In the genomic region with DNA sequence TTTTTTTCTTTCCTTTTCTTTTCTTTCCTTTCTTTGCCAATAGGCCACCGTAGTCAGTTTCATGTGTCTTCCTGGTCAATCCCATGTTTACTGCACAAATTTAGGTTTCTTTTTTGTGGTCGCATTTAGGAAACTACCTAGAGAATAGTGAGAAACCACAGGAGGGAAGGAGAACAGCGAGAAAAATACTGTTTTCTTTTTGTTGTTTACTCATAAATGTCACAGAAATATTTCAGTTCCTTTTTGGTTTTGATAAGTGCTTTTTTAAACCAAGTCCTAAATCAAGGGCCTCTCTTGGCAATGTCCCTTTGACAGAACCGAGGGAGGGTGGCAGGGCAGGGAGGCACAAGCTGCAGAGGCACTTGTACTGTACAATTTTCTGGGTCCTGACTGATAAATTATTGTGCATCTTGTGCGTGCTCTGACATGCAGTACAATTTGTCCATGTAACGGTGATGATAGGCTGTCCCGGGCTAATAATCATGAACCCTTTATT, we compare ENCODE assay signal across 19 cellular contexts.
DNase-seq lines count a peak whose midpoint lies in the region; ATAC-seq and TF ChIP-seq lines count a peak whose summit lies in the region.
"Had no signal": no experiment of that assay in that cellular context is flagged by ENCODE, and none has a peak within 500 bp of the region (broad histone marks: within the 10 kb centered on the region; RNA-seq: fewer than 3 reads in every experiment).

No MANE protein-coding gene starts in this region.

- DNase-seq in DMS79 (lab: John Stamatoyannopoulos, UW), result peak; percentile 54
- no peak for DNase-seq in heart right ventricle
- DNase-seq in NCI-H226, result no peak
- DNase-seq in NCI-H82 treated with DMSO at 0.1 percent for 48 hours (lab: John Stamatoyannopoulos, UW; ENCODE audit: unreplicated experiment), result no peak
- DNase-seq in stimulated activated CD4-positive, alpha-beta T cell treated with anti-CD3 and anti-CD28 coated beads, Interleukin-1b, Interleukin-23, amount 100 ng/mL, for 48 hours, result no peak
- DNase-seq in NCI-H187 treated with DMSO at 0.1 percent for 48 hours (lab: John Stamatoyannopoulos, UW), result no peak
- DNase-seq: activated CD4-positive, alpha-beta T cell treated with anti-CD3 and anti-CD28 coated beads, Interleukin-2, amount 50 U/mL, for 1 hour; aorta; DND-41; IMR-90; left colon; naive B cell; NCI-H1105 treated with DMSO at 0.1 percent for 48 hours; NCI-H524; RPMI8226 had no signal

- H3K36me3 ChIP-seq in heart right ventricle, result no peaks in the 10 kb centered on the region
- H3K36me3 ChIP-seq: esophagus muscularis mucosa had no signal

- H3K27ac ChIP-seq in heart right ventricle, result peak overlapping the region in 7 of 10 donors; percentile 6 to 44 (median 16)

- no peaks in the 10 kb centered on the region for H3K9me3 ChIP-seq in heart right ventricle
- H3K9me3 ChIP-seq: esophagus muscularis mucosa had no signal

- 63 to 66% methylated on average over 7 of the region's 7 CpGs for WGBS in heart right ventricle, 2 donors

- no peak overlapping the region for H3K4me3 ChIP-seq in heart right ventricle
- H3K4me3 ChIP-seq: esophagus muscularis mucosa had no signal

- peak; percentile 57 for ATAC-seq in GM18858 (IDR thresholded peaks at IDR 0.05; ENCODE audit: unreplicated experiment)
- peak; percentile 45 for ATAC-seq in HG03060 (IDR thresholded peaks at IDR 0.05; ENCODE audit: low read depth, unreplicated experiment)
- peak in 1 of 8 donors; percentile 75 for ATAC-seq in heart right ventricle
- ATAC-seq: activated T-helper 17 cell treated with anti-CD3 and anti-CD28 coated beads, Interleukin-2, amount 50 U/mL, for 72 hours; left colon had no signal

- H3K27me3 ChIP-seq in heart right ventricle, result no peaks in the 10 kb centered on the region
- H3K27me3 ChIP-seq: esophagus muscularis mucosa had no signal

- no peak for TF ChIP-seq CTCF in heart right ventricle (IDR thresholded peaks at IDR 0.05)

- peaks cover 11 to 98% (median 70%) of the 10 kb centered on the region in 9 donors for H3K4me1 ChIP-seq in heart right ventricle

- intact Hi-C loops in heart right ventricle (cut with DNase I), result no loop called here
